In genomic region chr5:129461816-129462396, GRCh38 we compare ENCODE assay signal across 11 cellular contexts. TPM values are rescaled to one million over a fixed set of nuclear protein-coding genes. Genes with fewer than 3 reads are reported as not detected.
A peak's percentile ranks its signal among the peaks of the same experiment; 100 is the strongest.
DNase-seq lines count a peak whose midpoint lies in the region; ATAC-seq and TF ChIP-seq lines count a peak whose summit lies in the region.
"Had no signal": no experiment of that assay in that cellular context is flagged by ENCODE, and none has a peak within 500 bp of the region (broad histone marks: within the 10 kb centered on the region; RNA-seq: fewer than 3 reads in every experiment).

No MANE protein-coding gene starts in this region.

- WGBS in esophagus squamous epithelium, 2 donors: 56 to 64% methylated on average over 13 of the region's 13 CpGs

- H3K4me1 ChIP-seq in KMS-11 (ENCODE audit: low read depth, poor library complexity, severe bottlenecking): no peaks in the 10 kb centered on the region
- H3K4me1 ChIP-seq in esophagus squamous epithelium: peaks cover 0 to 25% (median 3%) of the 10 kb centered on the region in 3 donors

- H3K36me3 ChIP-seq in KMS-11 (ENCODE audit: insufficient read depth) (no peaks in the 10 kb centered on the region), esophagus squamous epithelium (no peaks in the 10 kb centered on the region)
- H3K36me3 ChIP-seq: neutrophil had no signal

- DNase-seq in esophagus squamous epithelium (lab: John Stamatoyannopoulos, UW) (no peak), putamen (ENCODE audit: low spot score) (peak; percentile 20), NCI-H1694 treated with DMSO at 0.1 percent for 48 hours (lab: John Stamatoyannopoulos, UW) (no peak)
- no peak for DNase-seq in stimulated activated CD4-positive, alpha-beta T cell treated with anti-CD3 and anti-CD28 coated beads, Interleukin-4, amount 100 ng/mL, for 4 hours
- DNase-seq: cortex of kidney, NCI-H1436 treated with DMSO at 0.1 percent for 48 hours had no signal

- ATAC-seq in GM19372 (IDR thresholded peaks at IDR 0.05; ENCODE audit: low read depth, unreplicated experiment) (peak; percentile 48), GM18870 (IDR thresholded peaks at IDR 0.05; ENCODE audit: unreplicated experiment) (no peak)
- ATAC-seq in activated CD4-positive, CD25-positive, alpha-beta regulatory T cell treated with anti-CD3 and anti-CD28 coated beads, Interleukin-2, amount 50 U/mL, for 24 hours: no peak

- TF ChIP-seq CTCF in KMS-11 (conservative IDR thresholded peaks at IDR 0.05; ENCODE audit: low read depth, low read length) (no peak), esophagus squamous epithelium (IDR thresholded peaks at IDR 0.05) (no peak)

- H3K4me3 ChIP-seq in KMS-11 (IDR thresholded peaks at IDR 0.05; ENCODE audit: insufficient read depth, low read depth, low read length) (no peak overlapping the region), esophagus squamous epithelium (peak overlapping the region; percentile 39 to 70 (median 48))

- intact Hi-C loops in esophagus squamous epithelium (cut with DNase I): no loop called here

- H2AFZ ChIP-seq in KMS-11 (ENCODE audit: low read depth): peak overlapping the region; percentile 97

- no peaks in the 10 kb centered on the region for H4K20me1 ChIP-seq in KMS-11 (ENCODE audit: insufficient read depth)

- H3K27me3 ChIP-seq in KMS-11 (ENCODE audit: insufficient read depth, low read depth) (no peaks in the 10 kb centered on the region), esophagus squamous epithelium (peaks cover 0 to 33% (median 0%) of the 10 kb centered on the region in 4 donors)

- H3K27ac ChIP-seq in KMS-11 (no peak overlapping the region), esophagus squamous epithelium (no peak overlapping the region)
- H3K27ac ChIP-seq: neutrophil had no signal

- no peak overlapping the region; the same call in 1 of the 2 replicates for H3K9ac ChIP-seq in KMS-11

- H3K79me2 ChIP-seq in KMS-11 (ENCODE audit: insufficient read depth, low read depth): no peaks in the 10 kb centered on the region

- no peak for TF ChIP-seq POLR2A in esophagus squamous epithelium (IDR thresholded peaks at IDR 0.05)

- H3K4me2 ChIP-seq in KMS-11: peak overlapping the region; percentile 82

- H3K9me3 ChIP-seq in esophagus squamous epithelium: no peaks in the 10 kb centered on the region
- H3K9me3 ChIP-seq: neutrophil had no signal

RNA-seq across cellular contexts. Expression of gene ADAMTS19, which starts 1.8 kb away (rescaled TPM):
- total RNA-seq in esophagus squamous epithelium: under 1 TPM in 1 of 4 donors, not detected in 3; 0.76 TPM
